10 cellular contexts compared by ENCODE assay signal in genomic region chr18:9808530-9809241, GRCh38.
DNase-seq lines count a peak whose midpoint lies in the region; ATAC-seq, FAIRE-seq and TF ChIP-seq lines count a peak whose summit lies in the region.
"Had no signal": no experiment of that assay in that cellular context is flagged by ENCODE, and none has a peak within 500 bp of the region (broad histone marks: within the 10 kb centered on the region; RNA-seq: fewer than 3 reads in every experiment).

No MANE protein-coding gene starts in this region.

- no peaks in the 10 kb centered on the region for H3K27me3 ChIP-seq in heart left ventricle
- H3K27me3 ChIP-seq in brain microvascular endothelial cell (replicated peaks): no peaks in the 10 kb centered on the region
- H3K27me3 ChIP-seq: upper lobe of left lung had no signal

- DNase-seq in A549 (ENCODE audit: low read depth in 1 of 2, low spot score in 1 of 2) (no peak), WTC11 (ENCODE audit: low spot score) (peak; percentile 68), heart left ventricle (peak in 2 of 5 donors; percentile 50 to 56), occipital lobe (lab: John Stamatoyannopoulos, UW) (peak; percentile 46), brain microvascular endothelial cell (no peak), GM10266 (ENCODE audit: extremely low spot score) (no peak)
- no peak for DNase-seq in activated T-cell treated with anti-CD3 and anti-CD28 coated beads, Interleukin-2, amount 50 U/mL, for 1 hour
- DNase-seq: NCI-H1105, upper lobe of left lung had no signal

- H3K9me3 ChIP-seq in A549: no peaks in the 10 kb centered on the region
- H3K9me3 ChIP-seq in heart left ventricle: peaks cover 0 to 5% (median 0%) of the 10 kb centered on the region in 12 donors
- H3K9me3 ChIP-seq: upper lobe of left lung had no signal

- peaks cover 65% of the 10 kb centered on the region for H3K4me1 Mint-ChIP-seq in WTC11

- no peak for TF ChIP-seq CTCF in A549 (IDR thresholded peaks at IDR 0.05)
- TF ChIP-seq CTCF in WTC11 (IDR thresholded peaks at IDR 0.05): no peak
- TF ChIP-seq CTCF in heart left ventricle (IDR thresholded peaks at IDR 0.05): no peak
- TF ChIP-seq CTCF in brain microvascular endothelial cell (IDR thresholded peaks at IDR 0.05; ENCODE audit: low read depth, low read length, missing control alignments): no peak
- TF ChIP-seq CTCF in GM10266 (IDR thresholded peaks at IDR 0.05; ENCODE audit: control insufficient read depth, insufficient read depth, low read depth, missing control alignments): no peak

- no peaks in the 10 kb centered on the region for H3K27me3 Mint-ChIP-seq in WTC11 (ENCODE audit: low read depth)

- FAIRE-seq in A549 (lab: Jason Lieb, UNC): no peak

- intact Hi-C loops in heart left ventricle (cut with DNase I): loop anchor here in 6 of 10 donors (5.0 to 10.0 kb wide), 6 partner anchors 49 to 146 kb away; partner anchors contain the start of gene VAPA (in 1 of the 6)

- no peak for TF ChIP-seq EP300 in A549 (IDR thresholded peaks at IDR 0.05)

- POLR2A ChIA-PET in A549 (lab: Yijun Ruan, JAX) (no interaction called here), WTC11 (lab: Charles Lee) (no interaction called here)

- in situ Hi-C loops in brain microvascular endothelial cell (cut with HindIII; ENCODE audit: low pct_ligation_motif_present, low sequenced_read_pairs): no loop called here

- peak overlapping the region; percentile 44 for H3K4me2 ChIP-seq in A549

- WGBS in A549 (ENCODE audit: missing lambda C conversion rate): 84% methylated on average over 14 of the region's 16 CpGs
- 60 to 72% (median 67%) methylated on average over 16 of the region's 16 CpGs for WGBS in heart left ventricle, 4 donors

- peaks cover 11% of the 10 kb centered on the region for H3K36me3 Mint-ChIP-seq in WTC11

- CTCF ChIA-PET in A549 (lab: Yijun Ruan, JAX): no interaction called here
- CTCF ChIA-PET in WTC11 (lab: Charles Lee): no interaction called here

- peak overlapping the region; percentile 36 to 55; a peak in 4 of 6 replicates for H3K27ac ChIP-seq in A549
- peak overlapping the region; percentile 7 to 76 (median 62) for H3K27ac ChIP-seq in heart left ventricle
- no peak overlapping the region for H3K27ac ChIP-seq in brain microvascular endothelial cell

- H3K9me3 Mint-ChIP-seq in WTC11: peaks cover 10% of the 10 kb centered on the region

- H3K4me3 ChIP-seq in A549 (no peak overlapping the region), heart left ventricle (peak overlapping the region in 2 of 12 donors; percentile 23 to 28), brain microvascular endothelial cell (ENCODE audit: low read depth, low read length) (no peak overlapping the region)
- H3K4me3 ChIP-seq: upper lobe of left lung had no signal

- H3K36me3 ChIP-seq in heart left ventricle: peaks cover 0 to 4% (median 0%) of the 10 kb centered on the region in 9 donors
- H3K36me3 ChIP-seq in brain microvascular endothelial cell (replicated peaks): no peaks in the 10 kb centered on the region
- H3K36me3 ChIP-seq: upper lobe of left lung had no signal

- TF ChIP-seq POLR2A in A549 (IDR thresholded peaks at IDR 0.05; ENCODE audit: low read length) (no peak), heart left ventricle (IDR thresholded peaks at IDR 0.05) (no peak)

- no peak for TF ChIP-seq RAD21 in A549 (conservative IDR thresholded peaks at IDR 0.05 in 1 of 2, IDR thresholded peaks at IDR 0.05 in 1 of 2)

- no peak overlapping the region for H3K4me3 Mint-ChIP-seq in WTC11

- H3K4me1 ChIP-seq in A549 (peaks cover 35% of the 10 kb centered on the region), heart left ventricle (peaks cover 0 to 58% (median 33%) of the 10 kb centered on the region in 12 donors)

- peak overlapping the region; percentile 98 for H3K27ac Mint-ChIP-seq in WTC11

- ATAC-seq in A549 (no peak; a peak in 2 of 6 replicates), WTC11 (peak; percentile 86), heart left ventricle (peak; percentile 58 to 74 (median 64)), GM19397 (IDR thresholded peaks at IDR 0.05; ENCODE audit: unreplicated experiment) (no peak)

TF ChIP-seq in A549, 52 proteins besides CTCF, POLR2A, EP300 and RAD21 (continues in another document):
- TF ChIP-seq CBX2 (IDR thresholded peaks at IDR 0.05; ENCODE audit: borderline replicate concordance, low read depth) (no peak), USF2 (IDR thresholded peaks at IDR 0.05) (no peak), HDAC2 (IDR thresholded peaks at IDR 0.05) (no peak), POLR2AphosphoS2 (conservative IDR thresholded peaks at IDR 0.05; ENCODE audit: low read length) (no peak), SREBF2 (IDR thresholded peaks at IDR 0.05) (no peak), HOXB13 (CRISPR knock-in tag; IDR thresholded peaks at IDR 0.05; ENCODE audit: low read depth) (no peak), FOXS1 (CRISPR knock-in tag; IDR thresholded peaks at IDR 0.05) (no peak), CEBPB (IDR thresholded peaks at IDR 0.05) (no peak), KDM5A (IDR thresholded peaks at IDR 0.05) (no peak), ZSCAN20 (CRISPR knock-in tag; IDR thresholded peaks at IDR 0.05) (no peak), ATOH8 (CRISPR knock-in tag; IDR thresholded peaks at IDR 0.05; ENCODE audit: low read depth) (no peak), CBX8 (IDR thresholded peaks at IDR 0.05) (no peak), ELK1 (IDR thresholded peaks at IDR 0.05; ENCODE audit: low read depth, low read length) (no peak), RNF2 (IDR thresholded peaks at IDR 0.05; ENCODE audit: borderline replicate concordance, low read depth) (no peak)

TF ChIP-seq in WTC11, 78 proteins besides CTCF, POLR2A, EP300 and RAD21:
- TF ChIP-seq TEAD1 (CRISPR knock-in tag; IDR thresholded peaks at IDR 0.05) (peak; percentile 85), TP53 (CRISPR knock-in tag; IDR thresholded peaks at IDR 0.05) (no peak), TEAD4 (CRISPR knock-in tag; IDR thresholded peaks at IDR 0.05) (peak; percentile 64; the same call in 1 of the 2 replicates)

Comparison
In these comparisons a context has a peak if more than half of its experiments do, and no peak if none do; other contexts are left out.
1. ATAC-seq: peak in WTC11 (single experiment) and heart left ventricle (4 of 4); none in A549 (0 of 2) and GM19397 (single experiment).
2. DNase-seq: peak in WTC11 (single experiment) and occipital lobe (single experiment); none in A549 (0 of 2), brain microvascular endothelial cell (single experiment), activated T-cell treated with anti-CD3 and anti-CD28 coated beads, Interleukin-2, amount 50 U/mL, for 1 hour (single experiment) and GM10266 (single experiment).